In genomic region chr14:77025744-77026165, GRCh38 we compare ENCODE assay signal across 8 cellular contexts. TPM values are rescaled to one million over a fixed set of nuclear protein-coding genes. Genes with fewer than 3 reads are reported as not detected.
DNase-seq lines count a peak whose midpoint lies in the region; ATAC-seq and TF ChIP-seq lines count a peak whose summit lies in the region.

No MANE protein-coding gene starts in this region.

- TF ChIP-seq POLR2A in vagina (IDR thresholded peaks at IDR 0.05): no peak

- TF ChIP-seq CTCF in cardiac muscle cell (IDR thresholded peaks at IDR 0.05; ENCODE audit: low read depth, low read length) (no peak), mammary epithelial cell (conservative IDR thresholded peaks at IDR 0.05 in 1 of 2, IDR thresholded peaks at IDR 0.05 in 1 of 2; ENCODE audit: extremely low read depth in 1 of 2, insufficient read depth in 1 of 2, low read depth in 1 of 2, low read length in 2 of 2) (no peak), vagina (IDR thresholded peaks at IDR 0.05) (no peak)

- peak in 1 of 2 donors; percentile 42 for DNase-seq in cardiac muscle cell (ENCODE audit: low read depth in 1 of 2, low spot score in 1 of 2)
- DNase-seq in left cardiac atrium: no peak
- DNase-seq in mammary epithelial cell: peak; percentile 42
- peak; percentile 36 to 37 for DNase-seq in lung microvascular endothelial cell (ENCODE audit: low read depth in 2 of 2)
- no peak for DNase-seq in vagina (ENCODE audit: extremely low spot score in 2 of 2)
- no peak for DNase-seq in NOMO-1 treated with dmso at 0.1 percent for 144 hours (lab: John Stamatoyannopoulos, UW; ENCODE audit: unreplicated experiment)
- no peak for DNase-seq in NAMALWA (ENCODE audit: low spot score)
- no peak for DNase-seq in GOT3 (lab: John Stamatoyannopoulos, UW)

- peaks cover 4% of the 10 kb centered on the region for H4K20me1 ChIP-seq in mammary epithelial cell (ENCODE audit: insufficient read depth, low read length)

- H3K4me3 ChIP-seq in cardiac muscle cell (peak overlapping the region; percentile 85), mammary epithelial cell (replicated peaks in 1 of 3; ENCODE audit: insufficient read depth in 1 of 3, low read depth in 2 of 3, low read length in 3 of 3) (peak overlapping the region; percentile 79 to 89 (median 88)), vagina (peak overlapping the region; percentile 60 to 84)

- H3K36me3 ChIP-seq in cardiac muscle cell (no peaks in the 10 kb centered on the region), mammary epithelial cell (ENCODE audit: insufficient read depth, low read length) (peaks cover 9% of the 10 kb centered on the region), vagina (peaks cover 0 to 4% of the 10 kb centered on the region in 2 donors)

- H3K9me3 ChIP-seq in cardiac muscle cell (ENCODE audit: low read depth) (no peaks in the 10 kb centered on the region), mammary epithelial cell (replicated peaks; ENCODE audit: insufficient read depth, low read length) (no peaks in the 10 kb centered on the region), vagina (no peaks in the 10 kb centered on the region)

- ATAC-seq in left cardiac atrium: no peak

- H3K79me2 ChIP-seq in mammary epithelial cell (ENCODE audit: insufficient read depth, low read length): peaks cover 44% of the 10 kb centered on the region

- intact Hi-C loops in left cardiac atrium (cut with DNase I): loop anchor here in 1 of 2 donors (5.0 to 10.0 kb wide), 2 partner anchors 68 to 111 kb away; no protein-coding TSS in a partner anchor
- intact Hi-C loops in mammary epithelial cell (cut with micrococcal nuclease): no loop called here
- intact Hi-C loops in vagina (cut with DNase I): loop anchor here (5.0 kb wide), 2 partner anchors 73 to 108 kb away; no protein-coding TSS in a partner anchor

- H3K27me3 ChIP-seq in cardiac muscle cell (no peaks in the 10 kb centered on the region), mammary epithelial cell (ENCODE audit: insufficient read depth, low read length) (no peaks in the 10 kb centered on the region), vagina (no peaks in the 10 kb centered on the region)

- BruUV-seq in mammary epithelial cell (replicated peaks; lab: Mats Ljungman, UMichigan): no TSS peak

- peaks cover 27% of the 10 kb centered on the region for H3K4me1 ChIP-seq in cardiac muscle cell (ENCODE audit: low read depth)
- peaks cover 39% of the 10 kb centered on the region for H3K4me1 ChIP-seq in mammary epithelial cell (ENCODE audit: insufficient read depth, low read length)
- H3K4me1 ChIP-seq in vagina: peaks cover 71% of the 10 kb centered on the region

- in situ Hi-C loops in mammary epithelial cell (cut with MboI; ENCODE audit: low sequenced_read_pairs in 2 of 2): no loop called here

- H3K9ac ChIP-seq in mammary epithelial cell (ENCODE audit: insufficient read depth, low read length): peak overlapping the region; percentile 77

- H3K4me2 ChIP-seq in mammary epithelial cell (ENCODE audit: insufficient read depth, low read depth, low read length): peak overlapping the region; percentile 98

- 2% methylated on average over 8 of the region's 42 CpGs for WGBS in mammary epithelial cell (ENCODE audit: low coverage, missing lambda C conversion rate)

- CTCF ChIA-PET in mammary epithelial cell (lab: Charles Lee; ENCODE audit: low non-redundant PET): no interaction called here

- dilution Hi-C loops in mammary epithelial cell (cut with HindIII; ENCODE audit: low sequenced_read_pairs): no loop called here

- H3K27ac ChIP-seq in cardiac muscle cell (peak overlapping the region; percentile 96), mammary epithelial cell (ENCODE audit: insufficient read depth, low read depth, low read length) (peak overlapping the region; percentile 72), vagina (peak overlapping the region; percentile 98)

- H2AFZ ChIP-seq in mammary epithelial cell (ENCODE audit: low read depth, low read length): no peak overlapping the region

RNA-seq across cellular contexts. Expression of gene IRF2BPL, which starts 2.8 kb away (rescaled TPM):
- total RNA-seq in cardiac muscle cell (128 and 185 TPM in 2 replicates), left cardiac atrium (10 to 100 TPM; 41.4 to 47.5 TPM), mammary epithelial cell (10 to 100 TPM; 41.3 to 49.4 TPM), lung microvascular endothelial cell (5.4 and 10.1 TPM in 2 replicates), vagina (51.1 TPM)
- polyA plus RNA-seq in cardiac muscle cell (43.7 and 88.2 TPM in 2 replicates), mammary epithelial cell (14.0 TPM)
- polyA minus RNA-seq in mammary epithelial cell: 13.7 TPM

Comparison
In these comparisons a context has a peak if more than half of its experiments do, and no peak if none do; other contexts are left out.
1. DNase-seq: peak in mammary epithelial cell (single experiment) and lung microvascular endothelial cell (2 of 2); none in left cardiac atrium (single experiment), vagina (0 of 2), NOMO-1 treated with dmso at 0.1 percent for 144 hours (single experiment), NAMALWA (single experiment) and GOT3 (single experiment).
2. Peak in every context shown above with its lines, with median percentiles within 50 percentile points of each other: H3K27ac ChIP-seq and H3K4me3 ChIP-seq.